In genomic region chr6:22526753-22527152, GRCh38 we compare ENCODE assay signal across 30 cellular contexts. TPM values are rescaled to one million over a fixed set of nuclear protein-coding genes. Genes with fewer than 3 reads are reported as not detected.
"Had no signal": no experiment of that assay in that cellular context is flagged by ENCODE, and none has a peak within 500 bp of the region (broad histone marks: within the 10 kb centered on the region; RNA-seq: fewer than 3 reads in every experiment).

No MANE protein-coding gene starts in this region.

- H3K4me3 ChIP-seq: adrenal gland, heart right ventricle, left lung, lower lobe of right lung, right lobe of liver, skin epidermis, thoracic aorta had no signal

- H3K4me1 ChIP-seq: adrenal gland, heart right ventricle, left lung, lower lobe of right lung, right lobe of liver had no signal

- H3K36me3 ChIP-seq: adrenal gland, brain microvascular endothelial cell, heart right ventricle, left lung, lower lobe of right lung, right lobe of liver, thoracic aorta had no signal

- H3K9me3 ChIP-seq: adrenal gland, heart right ventricle, left lung, lower lobe of right lung, right lobe of liver, thoracic aorta had no signal

- H3K27me3 ChIP-seq: adrenal gland, brain microvascular endothelial cell, heart right ventricle, left lung, right lobe of liver had no signal

- H3K27ac ChIP-seq: adrenal gland, brain microvascular endothelial cell, heart right ventricle, left lung, lower lobe of right lung, right lobe of liver, skin epidermis, thoracic aorta had no signal

- DNase-seq: activated B cell treated with CpG ODN at 0.5 μM for 24 hours; activated CD4-positive, alpha-beta T cell treated with anti-CD3 and anti-CD28 coated beads, Interleukin-2, amount 50 U/mL, for 1 hour; activated CD8-positive, alpha-beta T cell treated with anti-CD3 and anti-CD28 coated beads for 36 hours; activated naive CD4-positive, alpha-beta T cell; activated T-cell treated with anti-CD3 and anti-CD28 coated beads, Interleukin-2, amount 50 U/mL, for 48 hours; adrenal gland; aorta; brain microvascular endothelial cell; endodermal cell; foreskin melanocyte; heart right ventricle; left lung; lower lobe of right lung; mesenchymal stem cell; natural killer cell; right lobe of liver; stimulated activated CD4-positive, alpha-beta T cell treated with anti-CD3 and anti-CD28 coated beads, Interleukin-4, amount 100 ng/mL, for 24 hours; T-helper 1 cell; trophoblast cell had no signal

RNA-seq across cellular contexts. Expression of gene HDGFL1, which starts 42.6 kb away (rescaled TPM):
- total RNA-seq: activated B cell treated with CpG ODN at 0.5 μM for 24 hours; activated CD8-positive, alpha-beta T cell treated with anti-CD3 and anti-CD28 coated beads for 36 hours; activated naive CD4-positive, alpha-beta T cell treated with anti-CD3 and anti-CD28 coated beads, Interleukin-2, amount 50 U/mL, for 72 hours; adrenal gland; aorta; cardiac septum; endodermal cell; esophagus mucosa; glomerular endothelial cell; heart right ventricle; left lung; lower lobe of right lung; mononuclear cell; natural killer cell; osteoblast; progenitor cell of endocrine pancreas; renal cortical epithelial cell; right lobe of liver; subcutaneous adipose tissue; thoracic aorta had no signal
- polyA plus RNA-seq: adrenal gland, aorta, heart right ventricle had no signal
